In the genomic region with DNA sequence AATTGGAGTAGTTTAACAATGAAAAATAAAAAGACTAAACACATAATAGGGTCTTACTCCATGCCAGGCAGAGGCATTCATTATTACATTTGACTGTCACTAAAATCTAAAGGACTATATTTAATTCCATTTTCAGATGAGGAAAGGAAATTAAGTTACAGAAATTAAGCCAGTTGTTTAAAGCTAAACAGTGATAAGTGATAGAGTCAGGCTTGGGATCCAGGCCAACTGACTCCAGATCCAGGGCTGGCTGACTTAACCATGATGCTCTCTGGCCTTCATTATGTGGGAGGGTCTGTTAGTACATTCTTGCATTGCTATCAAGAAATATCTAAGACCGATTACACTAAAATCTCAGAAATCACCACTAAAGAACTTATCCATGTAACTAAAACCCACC, we compare ENCODE assay signal across 1 cellular context.
TF ChIP-seq lines count a peak whose summit lies in the region.

No MANE protein-coding gene starts in this region.

TF ChIP-seq in SK-N-SH, 30 proteins besides CTCF, POLR2A, EP300 and RAD21 (continued from another document):
- TF ChIP-seq RFX5 (IDR thresholded peaks at IDR 0.05; ENCODE audit: low read length) (no peak), MEF2A (IDR thresholded peaks at IDR 0.05; ENCODE audit: borderline replicate concordance, low read depth) (no peak), ELF1 (IDR thresholded peaks at IDR 0.05) (no peak), RXRA (IDR thresholded peaks at IDR 0.05; ENCODE audit: borderline replicate concordance, low read depth) (no peak)
- TF ChIP-seq, protein P1, sequence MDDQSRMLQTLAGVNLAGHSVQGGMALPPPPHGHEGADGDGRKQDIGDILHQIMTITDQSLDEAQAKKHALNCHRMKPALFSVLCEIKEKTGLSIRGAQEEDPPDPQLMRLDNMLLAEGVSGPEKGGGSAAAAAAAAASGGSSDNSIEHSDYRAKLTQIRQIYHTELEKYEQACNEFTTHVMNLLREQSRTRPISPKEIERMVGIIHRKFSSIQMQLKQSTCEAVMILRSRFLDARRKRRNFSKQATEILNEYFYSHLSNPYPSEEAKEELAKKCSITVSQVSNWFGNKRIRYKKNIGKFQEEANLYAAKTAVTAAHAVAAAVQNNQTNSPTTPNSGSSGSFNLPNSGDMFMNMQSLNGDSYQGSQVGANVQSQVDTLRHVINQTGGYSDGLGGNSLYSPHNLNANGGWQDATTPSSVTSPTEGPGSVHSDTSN (IDR thresholded peaks at IDR 0.05), result no peak
